8 cellular contexts compared by ENCODE assay signal in genomic region chr5:111223086-111223789, GRCh38. TPM values are rescaled to one million over a fixed set of nuclear protein-coding genes. Genes with fewer than 3 reads are reported as not detected.
DNase-seq lines count a peak whose midpoint lies in the region; ATAC-seq, FAIRE-seq and TF ChIP-seq lines count a peak whose summit lies in the region.

No MANE protein-coding gene starts in this region.

- no peaks in the 10 kb centered on the region for H3K27me3 Mint-ChIP-seq in Calu3 (ENCODE audit: unreplicated experiment)

- BruUV-seq in Calu3 (replicated peaks; lab: Mats Ljungman, UMichigan): no TSS peak

- no peaks in the 10 kb centered on the region for H4K20me1 ChIP-seq in keratinocyte (ENCODE audit: control insufficient read depth, extremely low read depth, insufficient read depth, low read length)

- no peaks in the 10 kb centered on the region for H3K9me1 ChIP-seq in keratinocyte (ENCODE audit: control insufficient read depth, extremely low read depth, insufficient read depth, low read length)

- CTCF ChIA-PET in Calu3 (lab: Charles Lee): interaction anchor here (0.5 to 1.8 kb wide), 8 partner anchors 14 to 1915 kb away, joined by 3 to 5 read pairs (median 3); no protein-coding TSS in a partner anchor

- in situ Hi-C loops in HAP-1 (cut with MboI; ENCODE audit: low sequenced_read_pairs): no loop called here

- peaks cover 6% of the 10 kb centered on the region; the same call in 1 of the 2 replicates for H3K4me1 ChIP-seq in HAP-1
- H3K4me1 ChIP-seq in keratinocyte (ENCODE audit: control insufficient read depth, extremely low read depth, insufficient read depth, low read length): peaks cover 25% of the 10 kb centered on the region
- H3K4me1 ChIP-seq in upper lobe of left lung: peaks cover 10 to 24% (median 15%) of the 10 kb centered on the region in 4 donors

- peaks cover 23% of the 10 kb centered on the region for H3K36me3 Mint-ChIP-seq in Calu3 (ENCODE audit: insufficient read depth, unreplicated experiment)

- H3K79me2 ChIP-seq in keratinocyte (ENCODE audit: control insufficient read depth, insufficient read depth, low read length): no peaks in the 10 kb centered on the region

- H3K4me3 ChIP-seq in HAP-1 (peak overlapping the region; percentile 69), keratinocyte (ENCODE audit: control insufficient read depth in 2 of 3, extremely low read depth in 1 of 3, insufficient read depth in 2 of 3, low read depth in 1 of 3, low read length in 3 of 3) (peak overlapping the region in 2 of 3 experiments; percentile 63 to 64), upper lobe of left lung (peak overlapping the region in 3 of 4 donors; percentile 44 to 65 (median 60)), MG63 (no peak overlapping the region; the same call in 1 of the 2 replicates)

- peak overlapping the region; percentile 92 for H3K4me3 Mint-ChIP-seq in Calu3 (ENCODE audit: low read depth, unreplicated experiment)

- no peak overlapping the region for H3K27ac ChIP-seq in keratinocyte (ENCODE audit: control insufficient read depth, insufficient read depth, low read length)
- peak overlapping the region in 1 of 4 donors; percentile 58 for H3K27ac ChIP-seq in upper lobe of left lung

- peak overlapping the region; percentile 85 for H2AFZ ChIP-seq in keratinocyte (ENCODE audit: control insufficient read depth, low read length)

- no peak for TF ChIP-seq POLR2A in upper lobe of left lung (IDR thresholded peaks at IDR 0.05)

- H3K27me3 ChIP-seq in HAP-1 (ENCODE audit: low read depth): no peaks in the 10 kb centered on the region
- H3K27me3 ChIP-seq in keratinocyte (ENCODE audit: control insufficient read depth, extremely low read depth, insufficient read depth, low read length): no peaks in the 10 kb centered on the region
- H3K27me3 ChIP-seq in upper lobe of left lung: peaks cover 0 to 10% (median 4%) of the 10 kb centered on the region in 4 donors
- peaks cover 51% of the 10 kb centered on the region for H3K27me3 ChIP-seq in MG63

- TF ChIP-seq CTCF in Calu3 (IDR thresholded peaks at IDR 0.05; ENCODE audit: unreplicated experiment) (no peak), keratinocyte (optimal IDR thresholded peaks at IDR 0.05 in 1 of 3, IDR thresholded peaks at IDR 0.05 in 1 of 3, conservative IDR thresholded peaks at IDR 0.05 in 1 of 3; ENCODE audit: extremely low read depth in 1 of 3, insufficient read depth in 2 of 3, low read length in 3 of 3) (no peak), upper lobe of left lung (IDR thresholded peaks at IDR 0.05) (no peak)

- no peaks in the 10 kb centered on the region for H3K36me3 ChIP-seq in HAP-1 (replicated peaks)
- no peaks in the 10 kb centered on the region for H3K36me3 ChIP-seq in keratinocyte (ENCODE audit: control insufficient read depth in 2 of 2, extremely low read depth in 1 of 2, insufficient read depth in 2 of 2, low read length in 2 of 2)
- H3K36me3 ChIP-seq in upper lobe of left lung: no peaks in the 10 kb centered on the region
- no peaks in the 10 kb centered on the region for H3K36me3 ChIP-seq in MG63

- intact Hi-C loops in Calu3 (cut with micrococcal nuclease; ENCODE audit: unreplicated experiment): loop anchor here (2.0 kb wide), 1 partner anchor 38 kb away; no protein-coding TSS in a partner anchor

- H3K9me3 ChIP-seq in HAP-1 (no peaks in the 10 kb centered on the region), keratinocyte (ENCODE audit: control insufficient read depth, low read depth, low read length) (no peaks in the 10 kb centered on the region), upper lobe of left lung (no peaks in the 10 kb centered on the region), MG63 (peaks cover 5% of the 10 kb centered on the region)

- FAIRE-seq in keratinocyte (lab: Jason Lieb, UNC): peak; percentile 69

- DNase-seq in Calu3 (no peak), HAP-1 (ENCODE audit: low spot score in 2 of 2) (no peak), keratinocyte (ENCODE audit: low read depth, low spot score) (no peak), upper lobe of left lung (no peak), MG63 (no peak), NCI-H2029 treated with DMSO at 0.1 percent for 48 hours (lab: John Stamatoyannopoulos, UW) (no peak), NCI-H2196 treated with DMSO at 0.1 percent for 48 hours (lab: John Stamatoyannopoulos, UW; ENCODE audit: unreplicated experiment) (no peak)
- DNase-seq in activated naive CD4-positive, alpha-beta T cell treated with anti-CD3 and anti-CD28 coated beads, Interleukin-2, amount 50 U/mL, for 16 hours: peak; percentile 24

- ATAC-seq in upper lobe of left lung (ENCODE audit: low FRiP score in 2 of 2): no peak

- dilution Hi-C loops in keratinocyte (cut with MboI; ENCODE audit: extremely low pct_ligation_motif_present, low sequenced_read_pairs): no loop called here

- peaks cover 35% of the 10 kb centered on the region for H3K4me1 Mint-ChIP-seq in Calu3 (ENCODE audit: low read depth, unreplicated experiment)

- peak overlapping the region; percentile 83 for H3K4me2 ChIP-seq in keratinocyte (ENCODE audit: control insufficient read depth, extremely low read depth, insufficient read depth, low read depth, low read length)

- peak overlapping the region; percentile 36 for H3K9ac ChIP-seq in keratinocyte (ENCODE audit: control insufficient read depth, extremely low read depth, insufficient read depth, low read length)

- H3K27ac Mint-ChIP-seq in Calu3 (ENCODE audit: unreplicated experiment): peak overlapping the region; percentile 15

- WGBS in upper lobe of left lung, 2 donors: 40 to 42% methylated on average over 9 of the region's 9 CpGs

- H3K9me3 Mint-ChIP-seq in Calu3 (ENCODE audit: low read depth, unreplicated experiment): no peaks in the 10 kb centered on the region

- TF ChIP-seq EP300 in upper lobe of left lung (IDR thresholded peaks at IDR 0.05): no peak

RNA-seq across cellular contexts. Expression of gene CAMK4, which starts 0.9 kb away (rescaled TPM):
- total RNA-seq in Calu3 (2022) (19.4 and 23.3 TPM in 2 replicates), upper lobe of left lung (10 to 100 TPM in 1 of 6 donors, 1 to 10 TPM in 5; 1.8 to 36.7 (median 2.2) TPM)
- polyA plus RNA-seq in keratinocyte: 0.30 to 1.0 TPM (median 0.45 TPM) in 3 replicates
- polyA plus RNA-seq in keratinocyte (2011; ENCODE audit: low read depth): not detected
- polyA plus RNA-seq in keratinocyte (2011; cell fraction: cytosol; rRNA removed): 0.19 and 0.33 TPM in 2 replicates
- 0.08 and 0.10 TPM in 2 replicates for polyA plus RNA-seq in keratinocyte (2011; cell fraction: nucleus; rRNA removed)
- 0.08 and 0.80 TPM in 2 replicates for polyA plus RNA-seq in keratinocyte (2012; ENCODE audit: low replicate concordance)
- 0.46 to 0.64 TPM in 2 of 3 replicates, not detected in the other for polyA minus RNA-seq in keratinocyte
- polyA minus RNA-seq in keratinocyte (2011; cell fraction: cytosol; rRNA and poly(A)+ RNA removed): 0.96 TPM
- polyA minus RNA-seq in keratinocyte (2011; cell fraction: nucleus; rRNA and poly(A)+ RNA removed): 0.11 and 0.70 TPM in 2 replicates
- total RNA-seq in MG63 (2014; rRNA removed; shearing (Covaris generic); ENCODE audit: low replicate concordance): 0.02 TPM in 1 of 2 replicates, not detected in the other
